22 cellular contexts compared by ENCODE assay signal in genomic region chr9:84808416-84808815, GRCh38.
"Had no signal": no experiment of that assay in that cellular context is flagged by ENCODE, and none has a peak within 500 bp of the region (broad histone marks: within the 10 kb centered on the region; RNA-seq: fewer than 3 reads in every experiment).

No MANE protein-coding gene starts in this region.

- H3K4me1 ChIP-seq: adrenal gland, breast epithelium had no signal

- ATAC-seq: T-helper 17 cell had no signal

- H3K36me3 Mint-ChIP-seq: activated naive CD8-positive, alpha-beta T cell treated with anti-CD3 and anti-CD28 coated beads, Interleukin-2, amount 10 ng/mL, durations not matched to agents 7 days and 5 days had no signal

- H3K4me3 Mint-ChIP-seq: activated B cell treated with CpG ODN at 0.5 μM for 24 hours; activated CD4-positive, alpha-beta memory T cell treated with anti-CD3 and anti-CD28 coated beads, Interleukin-2, amount 10 ng/mL, durations not matched to agents 7 days and 5 days; activated CD4-positive, alpha-beta T cell treated with anti-CD3 and anti-CD28 coated beads, Interleukin-2, amount 10 ng/mL, durations not matched to agents 7 days and 5 days; activated naive CD8-positive, alpha-beta T cell treated with anti-CD3 and anti-CD28 coated beads, Interleukin-2, amount 10 ng/mL, durations not matched to agents 7 days and 5 days; T-helper 17 cell had no signal

- H3K9me3 ChIP-seq: adrenal gland, breast epithelium, MG63 had no signal

- H3K27me3 ChIP-seq: adrenal gland, breast epithelium, MG63 had no signal

- H3K27ac ChIP-seq: adrenal gland had no signal

- H3K27ac Mint-ChIP-seq: activated B cell treated with CpG ODN at 0.5 μM for 24 hours; activated CD4-positive, alpha-beta memory T cell treated with anti-CD3 and anti-CD28 coated beads, Interleukin-2, amount 10 ng/mL, durations not matched to agents 7 days and 5 days; activated CD4-positive, alpha-beta T cell treated with anti-CD3 and anti-CD28 coated beads, Interleukin-2, amount 10 ng/mL, durations not matched to agents 7 days and 5 days; activated naive CD8-positive, alpha-beta T cell treated with anti-CD3 and anti-CD28 coated beads, Interleukin-2, amount 10 ng/mL, durations not matched to agents 7 days and 5 days; T-helper 17 cell had no signal

- H3K4me1 Mint-ChIP-seq: activated B cell treated with CpG ODN at 0.5 μM for 24 hours; activated CD4-positive, alpha-beta T cell treated with anti-CD3 and anti-CD28 coated beads, Interleukin-2, amount 10 ng/mL, durations not matched to agents 7 days and 5 days; activated naive CD8-positive, alpha-beta T cell treated with anti-CD3 and anti-CD28 coated beads, Interleukin-2, amount 10 ng/mL, durations not matched to agents 7 days and 5 days; T-helper 17 cell had no signal

- H3K27me3 Mint-ChIP-seq: activated B cell treated with CpG ODN at 0.5 μM for 24 hours had no signal

- H3K9me3 Mint-ChIP-seq: activated B cell treated with CpG ODN at 0.5 μM for 24 hours; activated CD4-positive, alpha-beta memory T cell treated with anti-CD3 and anti-CD28 coated beads, Interleukin-2, amount 10 ng/mL, durations not matched to agents 7 days and 5 days; activated CD4-positive, alpha-beta T cell treated with anti-CD3 and anti-CD28 coated beads, Interleukin-2, amount 10 ng/mL, durations not matched to agents 7 days and 5 days; activated naive CD8-positive, alpha-beta T cell treated with anti-CD3 and anti-CD28 coated beads, Interleukin-2, amount 10 ng/mL, durations not matched to agents 7 days and 5 days had no signal

- DNase-seq: activated B cell treated with CpG ODN at 0.5 μM for 24 hours; activated CD4-positive, alpha-beta memory T cell treated with anti-CD3 and anti-CD28 coated beads, Interleukin-2, amount 10 ng/mL, durations not matched to agents 7 days and 5 days; activated CD4-positive, alpha-beta T cell treated with anti-CD3 and anti-CD28 coated beads for 1 hour; activated CD4-positive, alpha-beta T cell treated with anti-CD3 and anti-CD28 coated beads, Interleukin-2, amount 10 ng/mL, durations not matched to agents 7 days and 5 days; activated naive CD4-positive, alpha-beta T cell treated with anti-CD3 and anti-CD28 coated beads, Interleukin-2, amount 50 U/mL, for 16 hours; activated naive CD8-positive, alpha-beta T cell treated with anti-CD3 and anti-CD28 coated beads, Interleukin-2, amount 10 ng/mL, durations not matched to agents 7 days and 5 days; activated T-cell treated with anti-CD3 and anti-CD28 coated beads for 4 hours; adrenal gland; anterior cingulate cortex; central memory CD4-positive, alpha-beta T cell; KBM-7; MG63; MV-4-11; NCI-H1092 treated with DMSO at 0.1 percent for 48 hours; NCI-H1417 treated with DMSO at 0.1 percent for 48 hours; NCI-H1694 treated with DMSO at 0.1 percent for 48 hours; NCI-H2029 treated with DMSO at 0.1 percent for 48 hours; NCI-H510A treated with DMSO at 0.1 percent for 48 hours; SHP77; T-helper 17 cell; T-helper 9 cell had no signal

- H3K4me3 ChIP-seq: adrenal gland, breast epithelium, MG63 had no signal

- H3K36me3 ChIP-seq: adrenal gland, breast epithelium, MG63 had no signal
